8 cellular contexts compared by ENCODE assay signal in genomic region chr15:101250931-101251829, GRCh38. TPM values are rescaled to one million over a fixed set of nuclear protein-coding genes. Genes with fewer than 3 reads are reported as not detected.
DNase-seq lines count a peak whose midpoint lies in the region; ATAC-seq and TF ChIP-seq lines count a peak whose summit lies in the region.

No MANE protein-coding gene starts in this region.

- BruUV-seq in PC-3 (replicated peaks; lab: Mats Ljungman, UMichigan): no TSS peak

- intact Hi-C loops in PC-3 (cut with micrococcal nuclease) (loop anchor here (1.0 to 5.0 kb wide), 3 partner anchors 49 to 84 kb away; no protein-coding TSS in a partner anchor), spleen (cut with DNase I; ENCODE audit: low total_unique reads) (loop anchor here (10.0 kb wide), 1 partner anchor 126 kb away; no protein-coding TSS in a partner anchor)

- H4K20me1 ChIP-seq in PC-3 (ENCODE audit: low read length): peaks cover 21% of the 10 kb centered on the region

- no peak for DNase-seq in AG09309 (ENCODE audit: low read depth)
- peak; percentile 41 for DNase-seq in PC-3
- peak; percentile 63 for DNase-seq in astrocyte of the hippocampus (ENCODE audit: low read depth, low spot score)
- peak; percentile 91 for DNase-seq in spleen
- no peak for DNase-seq in Ammon's horn (ENCODE audit: low spot score)

- H3K36me3 ChIP-seq in PC-3 (ENCODE audit: low read depth, low read length): peaks cover 4% of the 10 kb centered on the region; the same call in 1 of the 2 replicates
- H3K36me3 ChIP-seq in spleen: peaks cover 0 to 4% (median 0%) of the 10 kb centered on the region in 6 donors

- H2AFZ ChIP-seq in PC-3 (ENCODE audit: low read length): peak overlapping the region; percentile 79

- ATAC-seq in GM18858 (IDR thresholded peaks at IDR 0.05; ENCODE audit: unreplicated experiment): peak; percentile 17
- peak; percentile 21 for ATAC-seq in HG03064 (IDR thresholded peaks at IDR 0.05; ENCODE audit: low read depth, unreplicated experiment)
- peak; percentile 31 for ATAC-seq in PC-3

- POLR2A ChIA-PET in PC-3 (lab: Charles Lee; ENCODE audit: unreplicated experiment): no interaction called here

- CTCF ChIA-PET in PC-3 (lab: Charles Lee): interaction anchor here (0.7 kb wide), 1 partner anchor 392 kb away, joined by 3 read pairs; no protein-coding TSS in a partner anchor

- peak overlapping the region; percentile 75 for H3K4me3 ChIP-seq in AG09309 (ENCODE audit: control insufficient read depth, low read depth, low read length)
- peak overlapping the region; percentile 87 for H3K4me3 ChIP-seq in PC-3 (ENCODE audit: low read length)
- H3K4me3 ChIP-seq in iPS-18c (ENCODE audit: insufficient read depth, low read depth, low read length): peak overlapping the region; percentile 83
- peak overlapping the region; percentile 76 to 93 (median 82) for H3K4me3 ChIP-seq in spleen

- no peak for TF ChIP-seq CTCF in AG09309 (IDR thresholded peaks at IDR 0.05; ENCODE audit: control insufficient read depth, insufficient read depth, low read depth, low read length, missing control alignments)
- no peak for TF ChIP-seq CTCF in PC-3 (conservative IDR thresholded peaks at IDR 0.05; ENCODE audit: low read depth, low read length)
- peak in 1 of 11 experiments; percentile 25 for TF ChIP-seq CTCF in spleen (IDR thresholded peaks at IDR 0.05 in 8 of 11, conservative IDR thresholded peaks at IDR 0.05 in 3 of 11)

- peak overlapping the region; percentile 94 for H3K4me2 ChIP-seq in PC-3 (ENCODE audit: low read length)

- peak overlapping the region; percentile 57 for H3K9ac ChIP-seq in PC-3 (ENCODE audit: low read length)

- no peaks in the 10 kb centered on the region for H3K9me2 ChIP-seq in PC-3 (replicated peaks; ENCODE audit: low read length)

- H3F3A ChIP-seq in PC-3 (ENCODE audit: low read length, unreplicated experiment): no peaks in the 10 kb centered on the region

- TF ChIP-seq POLR2A in spleen (IDR thresholded peaks at IDR 0.05): no peak

- 0 to 2% (median 1%) methylated on average over 20 to 149 of the region's 149 CpGs for WGBS in spleen, 5 donors

- H3K27me3 ChIP-seq in PC-3 (ENCODE audit: low read length): no peaks in the 10 kb centered on the region
- no peaks in the 10 kb centered on the region for H3K27me3 ChIP-seq in spleen (replicated peaks in 1 of 7)

- H3K27ac ChIP-seq in PC-3 (ENCODE audit: low read length) (no peak overlapping the region), spleen (peak overlapping the region; percentile 74 to 96 (median 92))

- peaks cover 11% of the 10 kb centered on the region for H3K4me1 ChIP-seq in PC-3 (ENCODE audit: insufficient read depth, low read length)
- peaks cover 27 to 83% (median 68%) of the 10 kb centered on the region in 6 donors for H3K4me1 ChIP-seq in spleen

- H3K79me2 ChIP-seq in PC-3 (ENCODE audit: low read length): peaks cover 49% of the 10 kb centered on the region

- no peaks in the 10 kb centered on the region for H3K9me3 ChIP-seq in PC-3 (ENCODE audit: low read length)
- H3K9me3 ChIP-seq in iPS-18c (ENCODE audit: control insufficient read depth, insufficient read depth, low read length): no peaks in the 10 kb centered on the region
- H3K9me3 ChIP-seq in spleen: no peaks in the 10 kb centered on the region

RNA-seq across cellular contexts. Expression of gene CHSY1, which starts 0.7 kb away (rescaled TPM):
- total RNA-seq in PC-3 (2014; rRNA removed): 13.8 and 19.5 TPM in 2 replicates
- 10 to 100 TPM; 50.2 to 99.5 (median 55.9) TPM for total RNA-seq in spleen
- polyA plus RNA-seq in spleen: 1 to 10 TPM; 6.8 to 9.2 (median 8.3) TPM

RNA-seq across cellular contexts. Expression of gene SELENOS, which starts 26.1 kb away (rescaled TPM):
- total RNA-seq in PC-3 (2014; rRNA removed): 40.1 and 47.0 TPM in 2 replicates
- 100 to 1,000 TPM in 1 of 7 donors, 10 to 100 TPM in 6; 47.3 to 109 (median 63.8) TPM for total RNA-seq in spleen
- 10 to 100 TPM; 25.7 to 41.1 (median 39.7) TPM for polyA plus RNA-seq in spleen

RNA-seq across cellular contexts. Expression of gene SNRPA1, which starts 43.9 kb away (rescaled TPM):
- total RNA-seq in PC-3 (2014; rRNA removed) (66.1 and 68.2 TPM in 2 replicates), spleen (10 to 100 TPM; 56.2 to 85.4 (median 68.8) TPM)
- 10 to 100 TPM; 74.6 to 75.1 (median 74.7) TPM for polyA plus RNA-seq in spleen

Comparison
In these comparisons a context has a peak if more than half of its experiments do, and no peak if none do; other contexts are left out.
1. DNase-seq: peak in PC-3 (single experiment), astrocyte of the hippocampus (single experiment) and spleen (single experiment); none in AG09309 (single experiment) and Ammon's horn (single experiment).
2. Peak in every context shown above with its lines, with median percentiles within 50 percentile points of each other: H3K4me3 ChIP-seq and ATAC-seq.